Comparison of ENCODE assay signal across 13 cellular contexts in the genomic region with DNA sequence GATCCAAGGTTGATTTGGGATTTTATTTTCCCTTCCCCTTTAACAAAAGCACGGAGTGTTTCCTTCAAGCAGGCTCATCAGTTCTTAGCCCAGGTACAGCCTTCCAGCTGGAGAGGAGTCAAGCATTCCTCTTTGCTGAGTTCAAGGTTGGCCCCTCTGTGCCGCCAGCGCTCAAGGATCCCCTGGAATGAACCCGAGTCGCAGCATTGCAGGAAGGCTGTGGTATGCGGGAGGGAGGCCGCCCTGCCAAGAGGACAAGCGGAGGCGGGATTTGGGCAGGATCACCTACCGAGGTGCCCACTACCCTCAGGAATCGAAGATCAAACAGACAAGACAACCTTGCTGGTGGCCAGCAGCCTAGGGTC. TPM values are rescaled to one million over a fixed set of nuclear protein-coding genes. Genes with fewer than 3 reads are reported as not detected.
DNase-seq lines count a peak whose midpoint lies in the region; ATAC-seq and TF ChIP-seq lines count a peak whose summit lies in the region.
"Had no signal": no experiment of that assay in that cellular context is flagged by ENCODE, and none has a peak within 500 bp of the region (broad histone marks: within the 10 kb centered on the region; RNA-seq: fewer than 3 reads in every experiment).

No MANE protein-coding gene starts in this region.

- TF ChIP-seq CTCF in adrenal gland (IDR thresholded peaks at IDR 0.05) (no peak), left ventricle myocardium inferior (IDR thresholded peaks at IDR 0.05; ENCODE audit: borderline replicate concordance) (no peak)

- 41 to 66% (median 45%) methylated on average over 6 to 11 of the region's 11 CpGs for WGBS in adrenal gland, 4 donors

- H3K27me3 ChIP-seq in adrenal gland = no peaks in the 10 kb centered on the region
- H3K27me3 ChIP-seq in left ventricle myocardium inferior (ENCODE audit: low read depth) = no peaks in the 10 kb centered on the region

- H3K27ac ChIP-seq in adrenal gland = peak overlapping the region; percentile 75 to 88 (median 84)
- peak overlapping the region; percentile 55 for H3K27ac ChIP-seq in left ventricle myocardium inferior (replicated peaks)
- H3K27ac ChIP-seq: neutrophil had no signal

- H3K4me3 Mint-ChIP-seq in activated T-helper 17 cell treated with anti-CD3 and anti-CD28 coated beads, Interleukin-2, amount 50 U/mL, for 72 hours = no peak overlapping the region
- H3K4me3 Mint-ChIP-seq: B cell; central memory CD8-positive, alpha-beta T cell had no signal

- TF ChIP-seq POLR2A in adrenal gland (IDR thresholded peaks at IDR 0.05) = peak in 1 of 2 donors; percentile 14

- H3K4me1 ChIP-seq in adrenal gland (replicated peaks in 1 of 2) (peaks cover 19 to 49% of the 10 kb centered on the region in 2 donors), left ventricle myocardium inferior (peaks cover 50% of the 10 kb centered on the region)

- intact Hi-C loops in adrenal gland (cut with DNase I) (no loop called here), left ventricle myocardium inferior (cut with micrococcal nuclease) (no loop called here)

- no peaks in the 10 kb centered on the region for H3K36me3 Mint-ChIP-seq in activated T-helper 17 cell treated with anti-CD3 and anti-CD28 coated beads, Interleukin-2, amount 50 U/mL, for 72 hours (ENCODE audit: low read depth)

- H3K9me3 ChIP-seq in adrenal gland (replicated peaks in 1 of 3) (no peaks in the 10 kb centered on the region), left ventricle myocardium inferior (replicated peaks) (peaks cover 6% of the 10 kb centered on the region)
- H3K9me3 ChIP-seq: neutrophil had no signal

- ATAC-seq in HG03521 (IDR thresholded peaks at IDR 0.05; ENCODE audit: unreplicated experiment) = no peak
- ATAC-seq in activated T-helper 17 cell treated with anti-CD3 and anti-CD28 coated beads, Interleukin-2, amount 50 U/mL, for 72 hours (replicated peaks) = no peak

- H3K27me3 Mint-ChIP-seq in activated T-helper 17 cell treated with anti-CD3 and anti-CD28 coated beads, Interleukin-2, amount 50 U/mL, for 72 hours = peaks cover 4% of the 10 kb centered on the region

- H3K36me3 ChIP-seq in adrenal gland (replicated peaks in 1 of 2) (no peaks in the 10 kb centered on the region), left ventricle myocardium inferior (no peaks in the 10 kb centered on the region)
- H3K36me3 ChIP-seq: neutrophil had no signal

- no peak overlapping the region for H3K27ac Mint-ChIP-seq in activated T-helper 17 cell treated with anti-CD3 and anti-CD28 coated beads, Interleukin-2, amount 50 U/mL, for 72 hours
- H3K27ac Mint-ChIP-seq: B cell had no signal

- DNase-seq in AG08395 (ENCODE audit: low spot score) (peak; percentile 46), adrenal gland (peak; percentile 63 to 93 (median 87)), left ventricle myocardium inferior (peak; percentile 72), renal cortical epithelial cell (ENCODE audit: low read depth) (peak; percentile 35)
- DNase-seq in activated CD8-positive, alpha-beta memory T cell treated with anti-CD3 and anti-CD28 coated beads for 24 hours = no peak
- no peak for DNase-seq in activated effector memory CD4-positive, alpha-beta T cell treated with anti-CD3 and anti-CD28 coated beads, Interleukin-2, amount 50 U/mL, for 16 hours
- DNase-seq: Kasumi-1, NCI-H510A treated with DMSO at 0.1 percent for 48 hours had no signal

- no peaks in the 10 kb centered on the region for H3K4me1 Mint-ChIP-seq in activated T-helper 17 cell treated with anti-CD3 and anti-CD28 coated beads, Interleukin-2, amount 50 U/mL, for 72 hours

- no peaks in the 10 kb centered on the region for H3K9me3 Mint-ChIP-seq in activated T-helper 17 cell treated with anti-CD3 and anti-CD28 coated beads, Interleukin-2, amount 50 U/mL, for 72 hours
- H3K9me3 Mint-ChIP-seq: central memory CD8-positive, alpha-beta T cell had no signal

- H3K4me3 ChIP-seq in adrenal gland (no peak overlapping the region), left ventricle myocardium inferior (no peak overlapping the region)

RNA-seq across cellular contexts. Expression of gene NCOR2, which starts 53.9 kb away (rescaled TPM):
- total RNA-seq in adrenal gland (100 to 1,000 TPM in 7 of 8 donors, 10 to 100 TPM in 1; 85.3 to 243 (median 199) TPM), left ventricle myocardium inferior (152 TPM), renal cortical epithelial cell (29.3 and 174 TPM in 2 replicates)
- 100 to 1,000 TPM in 1 of 3 donors, 10 to 100 TPM in 2; 28.3 to 194 (median 53.3) TPM for polyA plus RNA-seq in adrenal gland
- total RNA-seq in activated T-helper 17 cell treated with anti-CD3 and anti-CD28 coated beads, Interleukin-2, amount 50 U/mL, for 72 hours = 10 to 100 TPM; 72.8 to 87.8 TPM

Comparison
In these comparisons a context has a peak if more than half of its experiments do, and no peak if none do; other contexts are left out.
1. DNase-seq: peak in AG08395 (single experiment), adrenal gland (7 of 7), left ventricle myocardium inferior (single experiment) and renal cortical epithelial cell (single experiment); none in activated CD8-positive, alpha-beta memory T cell treated with anti-CD3 and anti-CD28 coated beads for 24 hours (single experiment) and activated effector memory CD4-positive, alpha-beta T cell treated with anti-CD3 and anti-CD28 coated beads, Interleukin-2, amount 50 U/mL, for 16 hours (single experiment).